Comparison of ENCODE assay signal across 1 cellular context in the genomic region with DNA sequence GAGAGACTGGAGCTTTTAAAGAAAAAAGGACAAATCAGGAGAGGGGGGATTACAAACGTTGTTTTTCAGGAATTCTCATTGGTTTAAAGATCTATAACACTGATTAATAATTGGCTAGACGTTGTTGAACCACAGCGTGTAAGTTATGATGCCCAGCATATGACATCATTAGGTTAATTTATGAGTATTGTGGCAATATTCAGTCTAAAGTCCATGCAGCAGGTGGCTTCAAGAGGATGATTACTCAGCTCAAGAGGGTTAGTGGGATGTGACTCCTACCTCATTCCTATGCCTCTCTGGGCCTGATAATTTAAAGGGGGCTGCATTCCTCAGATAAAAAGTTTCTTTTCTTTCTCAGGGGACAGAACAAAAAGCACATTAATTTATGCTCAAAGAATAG.
TF ChIP-seq lines count a peak whose summit lies in the region.

No MANE protein-coding gene starts in this region.

TF ChIP-seq in SK-N-SH treated with all-trans-retinoic acid at 6 μM for 48 hours, 23 proteins besides CTCF, POLR2A, EP300 and RAD21 (continued from another document):
- TF ChIP-seq, protein P1, sequence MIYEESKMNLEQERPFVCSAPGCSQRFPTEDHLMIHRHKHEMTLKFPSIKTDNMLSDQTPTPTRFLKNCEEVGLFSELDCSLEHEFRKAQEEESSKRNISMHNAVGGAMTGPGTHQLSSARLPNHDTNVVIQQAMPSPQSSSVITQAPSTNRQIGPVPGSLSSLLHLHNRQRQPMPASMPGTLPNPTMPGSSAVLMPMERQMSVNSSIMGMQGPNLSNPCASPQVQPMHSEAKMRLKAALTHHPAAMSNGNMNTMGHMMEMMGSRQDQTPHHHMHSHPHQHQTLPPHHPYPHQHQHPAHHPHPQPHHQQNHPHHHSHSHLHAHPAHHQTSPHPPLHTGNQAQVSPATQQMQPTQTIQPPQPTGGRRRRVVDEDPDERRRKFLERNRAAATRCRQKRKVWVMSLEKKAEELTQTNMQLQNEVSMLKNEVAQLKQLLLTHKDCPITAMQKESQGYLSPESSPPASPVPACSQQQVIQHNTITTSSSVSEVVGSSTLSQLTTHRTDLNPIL (CRISPR knock-in tag; IDR thresholded peaks at IDR 0.05; ENCODE audit: low read depth), result no peak
- TF ChIP-seq ESRRG (CRISPR knock-in tag; IDR thresholded peaks at IDR 0.05), result no peak
